1 cellular context compared by ENCODE assay signal in genomic region chr20:50187403-50188051, GRCh38.
TF ChIP-seq lines count a peak whose summit lies in the region.

No MANE protein-coding gene starts in this region.

TF ChIP-seq in HepG2, 621 proteins besides CTCF, POLR2A, EP300 and RAD21 (continued from another document and continues in another):
- TF ChIP-seq SKIL (CRISPR knock-in tag; IDR thresholded peaks at IDR 0.05; ENCODE audit: borderline replicate concordance) (no peak), ZNF275 (CRISPR knock-in tag; IDR thresholded peaks at IDR 0.05; ENCODE audit: borderline replicate concordance) (no peak), REXO4 (CRISPR knock-in tag; IDR thresholded peaks at IDR 0.05; ENCODE audit: borderline replicate concordance) (no peak; the same call in 1 of the 2 replicates), ZNF451 (CRISPR knock-in tag; IDR thresholded peaks at IDR 0.05) (no peak), ZNF720 (CRISPR knock-in tag; IDR thresholded peaks at IDR 0.05) (no peak), ZBTB34 (CRISPR knock-in tag; IDR thresholded peaks at IDR 0.05) (no peak; the same call in 1 of the 2 replicates), PHB2 (IDR thresholded peaks at IDR 0.05; ENCODE audit: partially characterized antibody) (no peak), ZMAT5 (CRISPR knock-in tag; IDR thresholded peaks at IDR 0.05; ENCODE audit: borderline replicate concordance, low read depth) (no peak), KLF11 (CRISPR knock-in tag; IDR thresholded peaks at IDR 0.05) (no peak; the same call in 1 of the 2 replicates), ATF2 (CRISPR knock-in tag; IDR thresholded peaks at IDR 0.05) (peak; percentile 99), GATAD2A (CRISPR knock-in tag; IDR thresholded peaks at IDR 0.05) (peak; percentile 85), HOXD1 (CRISPR knock-in tag; IDR thresholded peaks at IDR 0.05) (no peak; the same call in 1 of the 2 replicates), DBP (CRISPR knock-in tag; IDR thresholded peaks at IDR 0.05; ENCODE audit: not compliant biosample characterization) (no peak), ISX (CRISPR knock-in tag; conservative IDR thresholded peaks at IDR 0.05) (no peak), TBL1XR1 (IDR thresholded peaks at IDR 0.05; ENCODE audit: borderline replicate concordance, low read length, partially characterized antibody) (peak; percentile 28), CSRNP2 (CRISPR knock-in tag; conservative IDR thresholded peaks at IDR 0.05; ENCODE audit: low read depth) (no peak), RORA (CRISPR knock-in tag; IDR thresholded peaks at IDR 0.05) (no peak), ZNF674 (CRISPR knock-in tag; IDR thresholded peaks at IDR 0.05; ENCODE audit: low read depth) (no peak), DZIP1 (CRISPR knock-in tag; IDR thresholded peaks at IDR 0.05) (no peak), POLR2G (IDR thresholded peaks at IDR 0.05; ENCODE audit: low read depth, low read length) (peak; percentile 67), MEF2D (CRISPR knock-in tag; IDR thresholded peaks at IDR 0.05) (no peak; the same call in 1 of the 2 replicates), PAF1 (CRISPR knock-in tag; IDR thresholded peaks at IDR 0.05) (no peak), NCOR1 (IDR thresholded peaks at IDR 0.05; ENCODE audit: borderline replicate concordance, low read length) (0 out of 2 replicates have a peak, but pooled peaks have one; percentile 35), FOXA3 (CRISPR knock-in tag; IDR thresholded peaks at IDR 0.05) (peak; percentile 45; the same call in 1 of the 2 replicates), HNF1B (CRISPR knock-in tag; IDR thresholded peaks at IDR 0.05) (no peak; the same call in 1 of the 2 replicates), ZNF282 (IDR thresholded peaks at IDR 0.05; ENCODE audit: partially characterized antibody) (no peak), HMGA1 (CRISPR knock-in tag; conservative IDR thresholded peaks at IDR 0.05) (no peak), FOXO4 (CRISPR knock-in tag; conservative IDR thresholded peaks at IDR 0.05) (no peak), KLF13 (CRISPR knock-in tag; IDR thresholded peaks at IDR 0.05) (peak; percentile 74; the same call in 1 of the 2 replicates), PCBP1 (IDR thresholded peaks at IDR 0.05; ENCODE audit: borderline replicate concordance, low read depth, low read length) (peak; percentile 91; the same call in 1 of the 2 replicates), GRHL1 (CRISPR knock-in tag; conservative IDR thresholded peaks at IDR 0.05) (no peak), HNF4A (CRISPR knock-in tag; IDR thresholded peaks at IDR 0.05) (no peak), ELF4 (CRISPR knock-in tag; IDR thresholded peaks at IDR 0.05; ENCODE audit: borderline replicate concordance) (no peak), ZNF709 (CRISPR knock-in tag; IDR thresholded peaks at IDR 0.05) (no peak), ZSCAN25 (CRISPR knock-in tag; IDR thresholded peaks at IDR 0.05) (no peak), GLI4 (CRISPR knock-in tag; IDR thresholded peaks at IDR 0.05; ENCODE audit: borderline replicate concordance) (no peak), ZEB1 (IDR thresholded peaks at IDR 0.05; ENCODE audit: insufficient replicate concordance, low read depth) (no peak), ZNF383 (CRISPR knock-in tag; IDR thresholded peaks at IDR 0.05; ENCODE audit: borderline replicate concordance) (no peak), REPIN1 (CRISPR knock-in tag; IDR thresholded peaks at IDR 0.05; ENCODE audit: borderline replicate concordance, low read depth) (no peak), FOXP1 (IDR thresholded peaks at IDR 0.05) (no peak), FOXP1 (CRISPR knock-in tag; IDR thresholded peaks at IDR 0.05) (no peak)
